11 cellular contexts compared by ENCODE assay signal in the genomic region with DNA sequence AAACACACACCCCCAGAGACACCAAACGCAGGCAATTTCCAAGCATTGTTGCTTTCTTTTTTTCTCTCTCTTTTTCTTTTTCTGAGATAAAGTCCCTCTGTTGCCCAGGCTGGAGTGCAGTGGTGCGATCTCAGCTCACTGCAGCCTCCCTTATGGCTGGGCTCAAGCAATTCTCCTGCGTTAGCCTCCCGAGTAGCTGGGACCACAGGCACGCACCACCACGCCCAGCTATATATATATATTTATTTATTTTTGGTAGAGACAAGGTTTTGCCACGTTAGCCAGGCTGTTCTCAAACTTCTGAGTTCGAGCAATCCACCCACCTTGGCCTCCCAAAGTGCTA. TPM values are rescaled to one million over a fixed set of nuclear protein-coding genes. Genes with fewer than 3 reads are reported as not detected.
DNase-seq lines count a peak whose midpoint lies in the region; ATAC-seq and TF ChIP-seq lines count a peak whose summit lies in the region.
"Had no signal": no experiment of that assay in that cellular context is flagged by ENCODE, and none has a peak within 500 bp of the region (broad histone marks: within the 10 kb centered on the region; RNA-seq: fewer than 3 reads in every experiment).

No MANE protein-coding gene starts in this region.

- H3K27me3 ChIP-seq in heart left ventricle (no peaks in the 10 kb centered on the region), breast epithelium (no peaks in the 10 kb centered on the region), transverse colon (no peaks in the 10 kb centered on the region)

- H3K36me3 Mint-ChIP-seq in nephron (ENCODE audit: low read depth), result no peaks in the 10 kb centered on the region
- H3K36me3 Mint-ChIP-seq: natural killer cell had no signal

- no peak for TF ChIP-seq EP300 in transverse colon (IDR thresholded peaks at IDR 0.05; ENCODE audit: low read depth)

- peak overlapping the region; percentile 47 to 83 (median 59) for H3K27ac ChIP-seq in heart left ventricle
- H3K27ac ChIP-seq in breast epithelium, result peak overlapping the region; percentile 87 to 95
- peak overlapping the region; percentile 59 to 75 (median 73) for H3K27ac ChIP-seq in transverse colon
- H3K27ac ChIP-seq: VCaP had no signal

- no peaks in the 10 kb centered on the region for H3K27me3 Mint-ChIP-seq in nephron (ENCODE audit: low read depth)

- H3K4me1 Mint-ChIP-seq in nephron, result peaks cover 18% of the 10 kb centered on the region

- no peaks in the 10 kb centered on the region for H3K9me3 Mint-ChIP-seq in nephron
- H3K9me3 Mint-ChIP-seq: natural killer cell had no signal

- H3K9me3 ChIP-seq in heart left ventricle (no peaks in the 10 kb centered on the region), breast epithelium (no peaks in the 10 kb centered on the region), transverse colon (no peaks in the 10 kb centered on the region)

- no peak for ATAC-seq in heart left ventricle
- ATAC-seq in left ventricle myocardium superior, result no peak
- no peak for ATAC-seq in HG03457 (IDR thresholded peaks at IDR 0.05; ENCODE audit: unreplicated experiment)

- in situ Hi-C loops in transverse colon (cut with MboI; ENCODE audit: low pct_ligation_motif_present in 1 of 4, low pct_unique_long_range_greater_than_20kb in 1 of 4, low sequenced_read_pairs in 3 of 4), result loop anchor here in 3 of 4 donors (10.0 to 25.0 kb wide), 2 partner anchors 143 to 155 kb away; a partner anchor contains a TSS

- peak overlapping the region; percentile 77 to 96 (median 82) for H3K27ac Mint-ChIP-seq in nephron
- H3K27ac Mint-ChIP-seq: natural killer cell had no signal

- intact Hi-C loops in heart left ventricle (cut with DNase I), result no loop called here
- intact Hi-C loops in left ventricle myocardium superior (cut with micrococcal nuclease), result no loop called here
- intact Hi-C loops in breast epithelium (cut with DNase I; ENCODE audit: low total_unique reads), result no loop called here
- intact Hi-C loops in transverse colon (cut with DNase I; ENCODE audit: low total_unique reads), result no loop called here

- H3K4me3 ChIP-seq in heart left ventricle, result peak overlapping the region in 2 of 12 donors; percentile 13 to 24
- peak overlapping the region in 1 of 3 donors; percentile 35 for H3K4me3 ChIP-seq in breast epithelium
- peak overlapping the region in 1 of 4 donors; percentile 18 for H3K4me3 ChIP-seq in transverse colon

- TF ChIP-seq POLR2A in heart left ventricle (IDR thresholded peaks at IDR 0.05) (no peak), breast epithelium (IDR thresholded peaks at IDR 0.05) (no peak), transverse colon (IDR thresholded peaks at IDR 0.05) (no peak)

- H3K36me3 ChIP-seq in heart left ventricle, result no peaks in the 10 kb centered on the region
- no peaks in the 10 kb centered on the region for H3K36me3 ChIP-seq in breast epithelium
- no peaks in the 10 kb centered on the region for H3K36me3 ChIP-seq in transverse colon

- peaks cover 0 to 20% (median 6%) of the 10 kb centered on the region in 12 donors for H3K4me1 ChIP-seq in heart left ventricle
- H3K4me1 ChIP-seq in breast epithelium, result peaks cover 0 to 22% of the 10 kb centered on the region in 2 donors
- H3K4me1 ChIP-seq in transverse colon, result peaks cover 10 to 22% (median 14%) of the 10 kb centered on the region in 4 donors

- TF ChIP-seq CTCF in heart left ventricle (IDR thresholded peaks at IDR 0.05) (no peak), breast epithelium (IDR thresholded peaks at IDR 0.05) (no peak), nephron (IDR thresholded peaks at IDR 0.05; ENCODE audit: unreplicated experiment in 3 of 3) (no peak), transverse colon (IDR thresholded peaks at IDR 0.05) (no peak)

- 76 to 84% (median 81%) methylated on average over 8 of the region's 8 CpGs for WGBS in heart left ventricle, 4 donors
- 68% methylated on average over 6 to 8 of the region's 8 CpGs for WGBS in transverse colon (ENCODE audit: low coverage in 1 of 2), 2 donors

- DNase-seq in heart left ventricle, result no peak
- no peak for DNase-seq in left ventricle myocardium superior
- no peak for DNase-seq in breast epithelium (ENCODE audit: low spot score in 2 of 2)
- DNase-seq in transverse colon, result no peak
- DNase-seq in NCI-H526 (lab: John Stamatoyannopoulos, UW), result no peak
- DNase-seq in activated CD4-positive, alpha-beta T cell treated with anti-CD3 and anti-CD28 coated beads for 48 hours, result no peak
- DNase-seq: natural killer cell; stimulated activated CD4-positive, alpha-beta T cell treated with anti-CD3 and anti-CD28 coated beads, Interleukin-4, amount 100 ng/mL, for 1 hour had no signal

- no peak overlapping the region for H3K4me3 Mint-ChIP-seq in nephron
- H3K4me3 Mint-ChIP-seq: natural killer cell had no signal

RNA-seq across cellular contexts. Expression of a gene that starts 14.0 kb away (rescaled TPM):
- total RNA-seq in heart left ventricle (100 to 1,000 TPM in 6 of 9 donors, 10 to 100 TPM in 3; 43.2 to 162 (median 111) TPM), left ventricle myocardium superior (123 TPM), breast epithelium (100 to 1,000 TPM; 163 to 425 (median 276) TPM), transverse colon (100 to 1,000 TPM; 110 to 177 (median 144) TPM)
- polyA plus RNA-seq in heart left ventricle, result 100 to 1,000 TPM in 1 of 2 donors, 10 to 100 TPM in 1; 69.1 to 215 TPM

RNA-seq across cellular contexts. Expression of a gene that starts 32.9 kb away (rescaled TPM):
- total RNA-seq in heart left ventricle, result 10 to 100 TPM; 14.3 to 32.8 (median 21.2) TPM
- polyA plus RNA-seq in heart left ventricle, result 10 to 100 TPM; 15.0 to 23.2 TPM
- 19.4 TPM for total RNA-seq in left ventricle myocardium superior
- 10 to 100 TPM; 27.5 to 39.4 (median 31.4) TPM for total RNA-seq in breast epithelium
- 100 to 1,000 TPM in 1 of 4 donors, 10 to 100 TPM in 3; 59.1 to 101 (median 86.4) TPM for total RNA-seq in transverse colon
